In the genomic region with DNA sequence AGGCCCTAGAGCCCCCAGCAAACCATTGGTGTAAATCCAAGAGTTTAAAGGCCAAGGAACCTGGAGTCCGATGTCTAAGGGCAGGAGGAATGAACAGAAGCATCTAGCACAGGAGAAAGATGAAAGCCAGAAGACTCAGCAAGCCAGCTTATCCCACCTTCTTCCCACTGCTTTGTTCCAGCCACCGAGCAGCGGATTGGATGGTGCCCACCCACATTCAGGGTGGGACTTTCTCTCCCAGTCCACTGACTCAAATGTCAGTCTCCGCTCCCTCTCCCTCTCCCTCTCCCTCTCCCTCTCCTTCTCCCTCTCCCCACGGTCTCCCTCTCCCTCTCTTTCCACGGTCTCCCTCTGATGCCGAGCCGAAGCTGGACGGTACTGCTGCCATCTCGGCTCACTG, we compare ENCODE assay signal across 4 cellular contexts. TPM values are rescaled to one million over a fixed set of nuclear protein-coding genes. Genes with fewer than 3 reads are reported as not detected.
"Had no signal": no experiment of that assay in that cellular context is flagged by ENCODE, and none has a peak within 500 bp of the region (broad histone marks: within the 10 kb centered on the region; RNA-seq: fewer than 3 reads in every experiment).

No MANE protein-coding gene starts in this region.

RNA-seq across cellular contexts. Expression of a gene that starts 29.0 kb away (rescaled TPM):
- total RNA-seq: MCF 10A had no signal

RNA-seq across cellular contexts. Expression of a gene that starts 49.8 kb away (rescaled TPM):
- total RNA-seq: MCF 10A, NCI-H460 had no signal

RNA-seq across cellular contexts. Expression of a gene that starts 54.5 kb away (rescaled TPM):
- total RNA-seq: LHCN-M2, M059J, MCF 10A, NCI-H460 had no signal
